ENCODE assay signal across 21 cellular contexts in genomic region chr10:131211556-131211955, GRCh38.
"Had no signal": no experiment of that assay in that cellular context is flagged by ENCODE, and none has a peak within 500 bp of the region (broad histone marks: within the 10 kb centered on the region; RNA-seq: fewer than 3 reads in every experiment).

No MANE protein-coding gene starts in this region.

- H3K9ac ChIP-seq: neural progenitor cell had no signal

- H3K36me3 ChIP-seq: cardiac muscle cell, neural progenitor cell, transverse colon had no signal

- ATAC-seq: activated CD8-positive, alpha-beta T cell treated with anti-CD3 and anti-CD28 coated beads for 36 hours; activated T-cell treated with anti-CD3 and anti-CD28 coated beads, Interleukin-2, amount 50 U/mL, for 72 hours; left ventricle myocardium superior; naive thymus-derived CD4-positive, alpha-beta T cell; psoas muscle; right cardiac atrium had no signal

- H2AFZ ChIP-seq: neural progenitor cell had no signal

- H3K27ac ChIP-seq: cardiac muscle cell, neural progenitor cell, psoas muscle, skin epidermis, transverse colon had no signal

- H3K4me3 ChIP-seq: cardiac muscle cell, neural progenitor cell, psoas muscle, skin epidermis, transverse colon had no signal

- H3K9me3 ChIP-seq: psoas muscle, transverse colon had no signal

- H3K27me3 ChIP-seq: cardiac muscle cell, neural progenitor cell, transverse colon had no signal

- DNase-seq: activated CD4-positive, alpha-beta T cell treated with anti-CD3 and anti-CD28 coated beads, Interleukin-2, amount 10 ng/mL, durations not matched to agents 24 days and 14 days; activated CD4-positive, CD25-positive, alpha-beta regulatory T cell; activated CD8-positive, alpha-beta T cell treated with anti-CD3 and anti-CD28 coated beads for 36 hours; activated gamma-delta T cell treated with Interleukin-2 at 50 U/mL for 16 hours; activated naive CD8-positive, alpha-beta T cell treated with anti-CD3 and anti-CD28 coated beads for 36 hours; activated T-cell treated with anti-CD3 and anti-CD28 coated beads, Interleukin-2, amount 50 U/mL, for 72 hours; amniotic stem cell; erythroblast; hypothalamus; kidney glomerular epithelial cell; left ventricle myocardium superior; mesenchymal stem cell; naive thymus-derived CD4-positive, alpha-beta T cell; stimulated activated naive CD8-positive, alpha-beta T cell treated with anti-CD3 and anti-CD28 coated beads, Interleukin-15, Interleukin-2, amounts not matched to agents 100 U/mL and 50 U/mL, for 24 hours; T1000; transverse colon had no signal

- H3K4me2 ChIP-seq: neural progenitor cell had no signal

- H3K4me1 ChIP-seq: neural progenitor cell, psoas muscle, transverse colon had no signal
